ENCODE assay signal across 22 cellular contexts in the genomic region with DNA sequence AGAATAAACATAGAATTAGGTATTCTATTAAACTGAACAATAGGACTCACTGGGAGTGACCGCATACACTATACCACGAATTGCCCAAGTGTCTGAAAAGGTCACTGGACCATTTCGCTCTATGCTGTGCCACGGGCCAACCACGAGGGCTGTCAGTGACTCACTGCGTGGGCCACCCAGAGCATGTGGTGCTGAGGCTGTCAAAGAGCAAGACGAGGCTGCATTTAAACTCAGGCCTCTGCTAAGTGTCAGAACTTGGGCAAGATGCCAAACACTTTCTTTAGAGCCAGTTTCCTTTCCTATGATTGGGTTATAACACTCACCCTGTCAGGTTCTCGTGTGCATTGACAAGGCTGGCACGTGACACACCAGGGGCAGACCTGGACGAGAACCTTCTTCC.
DNase-seq lines count a peak whose midpoint lies in the region; ATAC-seq, FAIRE-seq and TF ChIP-seq lines count a peak whose summit lies in the region.
"Had no signal": no experiment of that assay in that cellular context is flagged by ENCODE, and none has a peak within 500 bp of the region (broad histone marks: within the 10 kb centered on the region; RNA-seq: fewer than 3 reads in every experiment).

No MANE protein-coding gene starts in this region.

- H3K36me3 Mint-ChIP-seq in activated T-cell treated with anti-CD3 and anti-CD28 coated beads, Interleukin-2, amount 50 U/mL, for 24 hours (ENCODE audit: low read depth): no peaks in the 10 kb centered on the region
- H3K36me3 Mint-ChIP-seq: activated CD4-positive, alpha-beta memory T cell treated with anti-CD3 and anti-CD28 coated beads for 36 hours; CD14-positive monocyte had no signal

- no peak for FAIRE-seq in pancreas (lab: Jason Lieb, UNC)

- intact Hi-C loops in pancreas (cut with DNase I): no loop called here

- no peak overlapping the region for H3K27ac ChIP-seq in SJSA1
- H3K27ac ChIP-seq in pancreas: no peak overlapping the region
- H3K27ac ChIP-seq: transverse colon had no signal

- H3K4me3 Mint-ChIP-seq in activated T-cell treated with anti-CD3 and anti-CD28 coated beads, Interleukin-2, amount 50 U/mL, for 24 hours: no peak overlapping the region
- H3K4me3 Mint-ChIP-seq: activated CD4-positive, alpha-beta memory T cell treated with anti-CD3 and anti-CD28 coated beads for 36 hours; activated T-cell treated with anti-CD3 and anti-CD28 coated beads, Interleukin-2, amount 50 U/mL, for 4 hours; CD14-positive monocyte; nephron progenitor cell; T-helper 2 cell treated with Interferon-gamma antibody and Interleukin-4, amounts not matched to agents 5 μg/mL and 100 μg/mL, for 36 hours had no signal

- H3K4me3 ChIP-seq in SJSA1 (no peak overlapping the region), pancreas (no peak overlapping the region)
- H3K4me3 ChIP-seq: transverse colon had no signal

- peaks cover 4% of the 10 kb centered on the region; the same call in 1 of the 2 replicates for H3K4me1 ChIP-seq in SJSA1 (replicated peaks)
- peaks cover 0 to 12% (median 5%) of the 10 kb centered on the region in 3 donors for H3K4me1 ChIP-seq in pancreas

- H3K9me3 Mint-ChIP-seq in activated T-cell treated with anti-CD3 and anti-CD28 coated beads, Interleukin-2, amount 50 U/mL, for 24 hours: no peaks in the 10 kb centered on the region
- H3K9me3 Mint-ChIP-seq: activated CD4-positive, alpha-beta memory T cell treated with anti-CD3 and anti-CD28 coated beads for 36 hours; activated T-cell treated with anti-CD3 and anti-CD28 coated beads, Interleukin-2, amount 50 U/mL, for 4 hours; nephron progenitor cell had no signal

- peaks cover 2% of the 10 kb centered on the region for H3K27me3 Mint-ChIP-seq in activated T-cell treated with anti-CD3 and anti-CD28 coated beads, Interleukin-2, amount 50 U/mL, for 24 hours

- H3K9me3 ChIP-seq in SJSA1 (replicated peaks): no peaks in the 10 kb centered on the region
- no peaks in the 10 kb centered on the region for H3K9me3 ChIP-seq in pancreas
- H3K9me3 ChIP-seq: transverse colon had no signal

- WGBS in pancreas, 2 donors: 53 to 60% methylated on average over 10 of the region's 10 CpGs

- H3K36me3 ChIP-seq in SJSA1 (no peaks in the 10 kb centered on the region), pancreas (no peaks in the 10 kb centered on the region)
- H3K36me3 ChIP-seq: transverse colon had no signal

- peak; percentile 36 to 63 (median 60) for ATAC-seq in pancreas
- ATAC-seq: HCT116, sciatic nerve had no signal

- TF ChIP-seq CTCF in pancreas (IDR thresholded peaks at IDR 0.05): no peak

- H3K27me3 ChIP-seq in SJSA1 (replicated peaks) (no peaks in the 10 kb centered on the region), pancreas (no peaks in the 10 kb centered on the region)
- H3K27me3 ChIP-seq: transverse colon had no signal

- H3K4me1 Mint-ChIP-seq in activated T-cell treated with anti-CD3 and anti-CD28 coated beads, Interleukin-2, amount 50 U/mL, for 24 hours (ENCODE audit: low read depth): peaks cover 13% of the 10 kb centered on the region
- H3K4me1 Mint-ChIP-seq: CD14-positive monocyte had no signal

- no peak overlapping the region for H3K27ac Mint-ChIP-seq in activated T-cell treated with anti-CD3 and anti-CD28 coated beads, Interleukin-2, amount 50 U/mL, for 24 hours
- H3K27ac Mint-ChIP-seq: activated CD4-positive, alpha-beta memory T cell treated with anti-CD3 and anti-CD28 coated beads for 36 hours; CD14-positive monocyte; nephron progenitor cell; T-helper 2 cell treated with Interferon-gamma antibody and Interleukin-4, amounts not matched to agents 5 μg/mL and 100 μg/mL, for 36 hours had no signal

- DNase-seq in activated T-cell treated with anti-CD3 and anti-CD28 coated beads, Interleukin-2, amount 50 U/mL, for 24 hours: peak; percentile 37
- DNase-seq in activated T-cell treated with anti-CD3 and anti-CD28 coated beads for 4 hours: no peak
- DNase-seq in NCI-H128 (lab: John Stamatoyannopoulos, UW; ENCODE audit: unreplicated experiment): peak; percentile 26
- peak; percentile 47 to 63 for DNase-seq in SJSA1 (ENCODE audit: low read depth in 1 of 2, low spot score in 2 of 2)
- no peak for DNase-seq in pancreas
- no peak for DNase-seq in DMS153 (lab: John Stamatoyannopoulos, UW)
- DNase-seq in ecto neural progenitor cell (ENCODE audit: low spot score): no peak
- DNase-seq: activated CD4-positive, alpha-beta memory T cell treated with anti-CD3 and anti-CD28 coated beads for 36 hours; activated naive CD4-positive, alpha-beta T cell treated with anti-CD3 and anti-CD28 coated beads, Interleukin-2, amount 50 U/mL, for 16 hours; activated T-cell treated with anti-CD3 and anti-CD28 coated beads, Interleukin-2, amount 50 U/mL, for 4 hours; anterior cingulate cortex; cortex of kidney; midbrain; NCI-H1092 treated with DMSO at 0.1 percent for 48 hours; NCI-H2171 treated with DMSO at 0.1 percent for 48 hours; NCI-H526; nephron progenitor cell; transverse colon had no signal

Comparison
In these comparisons a context has a peak if more than half of its experiments do, and no peak if none do; other contexts are left out.
1. DNase-seq: peak in activated T-cell treated with anti-CD3 and anti-CD28 coated beads, Interleukin-2, amount 50 U/mL, for 24 hours (single experiment), NCI-H128 (single experiment) and SJSA1 (2 of 2); none in activated T-cell treated with anti-CD3 and anti-CD28 coated beads for 4 hours (single experiment), pancreas (0 of 6), DMS153 (single experiment) and ecto neural progenitor cell (single experiment).